1 cellular context compared by ENCODE assay signal in the genomic region with DNA sequence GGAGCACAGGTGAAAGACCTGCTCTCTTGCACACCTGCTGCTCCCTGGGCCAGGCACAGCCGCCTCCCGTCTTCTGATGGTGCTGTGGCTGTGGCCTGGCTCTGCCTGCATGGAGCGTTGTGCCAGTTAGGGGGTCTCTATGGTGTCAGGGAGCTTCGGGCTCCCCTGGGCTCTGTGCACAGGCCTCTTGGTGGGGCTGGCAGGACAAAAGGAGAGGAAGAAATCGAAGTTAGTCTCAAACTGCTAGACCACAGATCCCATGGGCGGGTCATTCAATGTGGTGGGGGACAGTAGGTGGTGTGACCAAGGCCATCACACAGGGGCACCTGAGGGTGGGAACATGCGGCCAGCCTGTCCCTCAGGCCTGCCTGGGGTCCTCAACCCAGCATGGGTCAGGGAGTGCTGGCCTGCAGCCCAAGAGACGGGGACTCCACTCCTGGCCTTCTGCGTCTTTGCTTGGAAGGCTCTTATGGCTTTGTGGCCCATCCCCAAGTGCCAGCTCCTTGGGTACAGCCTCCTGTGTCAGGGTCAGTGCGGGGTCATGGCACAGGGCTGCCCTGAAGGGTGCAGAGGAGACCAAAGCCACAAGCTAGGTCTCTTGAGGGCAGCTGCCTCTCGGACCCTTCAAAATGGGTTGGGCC.
TF ChIP-seq lines count a peak whose summit lies in the region.

No MANE protein-coding gene starts in this region.

TF ChIP-seq in HepG2, 621 proteins besides CTCF, POLR2A, EP300 and RAD21 (continued from another document):
- TF ChIP-seq ZNF883 (CRISPR knock-in tag; IDR thresholded peaks at IDR 0.05; ENCODE audit: not compliant biosample characterization), result no peak
- TF ChIP-seq NCOA1 (CRISPR knock-in tag; IDR thresholded peaks at IDR 0.05), result no peak
- no peak for TF ChIP-seq SATB2 (CRISPR knock-in tag; IDR thresholded peaks at IDR 0.05)
- TF ChIP-seq MAFK (conservative IDR thresholded peaks at IDR 0.05 in 1 of 2, IDR thresholded peaks at IDR 0.05 in 1 of 2; ENCODE audit: low read length in 2 of 2), result no peak
- TF ChIP-seq RFX1 (IDR thresholded peaks at IDR 0.05), result no peak
- no peak for TF ChIP-seq STAG1 (CRISPR knock-in tag; IDR thresholded peaks at IDR 0.05)
- TF ChIP-seq ATF1 (CRISPR knock-in tag; IDR thresholded peaks at IDR 0.05), result no peak
